In the genomic region with DNA sequence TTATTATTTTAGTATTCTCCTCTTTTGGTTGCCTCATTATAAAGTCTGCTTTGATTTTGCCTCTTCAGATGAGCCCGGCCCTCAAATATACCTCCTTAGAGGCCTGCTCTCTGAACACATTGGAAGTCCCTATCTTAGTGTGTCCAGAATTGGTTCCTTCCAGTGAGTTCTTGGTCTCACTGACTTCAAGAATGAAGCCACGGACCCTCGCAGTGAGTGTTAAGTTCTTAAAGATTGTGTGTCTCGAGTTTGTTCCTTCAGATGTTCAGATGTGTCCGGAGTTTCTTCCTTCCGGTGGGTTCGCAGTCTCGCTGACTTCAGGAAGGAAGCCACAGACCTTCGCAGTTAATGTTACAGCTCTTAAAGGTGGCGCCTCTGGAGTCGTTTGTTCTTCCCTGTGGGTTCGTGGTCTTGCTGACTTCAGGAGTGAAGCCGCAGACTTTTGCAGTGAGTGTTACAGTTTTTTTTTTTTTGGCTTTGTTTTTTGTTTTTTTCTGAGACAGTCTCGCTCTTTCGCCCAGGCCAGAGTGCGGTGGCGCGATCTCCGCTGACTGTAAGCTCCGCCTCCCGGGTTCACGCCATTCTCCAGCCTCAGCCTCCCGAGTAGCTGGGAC, we compare ENCODE assay signal across 1 cellular context.
TF ChIP-seq lines count a peak whose summit lies in the region.

No MANE protein-coding gene starts in this region.

TF ChIP-seq in HEK293T, 16 proteins besides CTCF, POLR2A, EP300 and RAD21:
- TF ChIP-seq ARNT (IDR thresholded peaks at IDR 0.05) (no peak), LEF1 (IDR thresholded peaks at IDR 0.05; ENCODE audit: borderline replicate concordance) (no peak), NFRKB (IDR thresholded peaks at IDR 0.05) (no peak), BHLHE40 (IDR thresholded peaks at IDR 0.05; ENCODE audit: borderline replicate concordance) (no peak), SUZ12 (IDR thresholded peaks at IDR 0.05) (no peak), HDGF (IDR thresholded peaks at IDR 0.05; ENCODE audit: borderline replicate concordance) (no peak), PKNOX1 (IDR thresholded peaks at IDR 0.05) (no peak), FOXA1 (IDR thresholded peaks at IDR 0.05) (no peak), SP1 (IDR thresholded peaks at IDR 0.05) (no peak), TARDBP (IDR thresholded peaks at IDR 0.05) (no peak), ZNF384 (IDR thresholded peaks at IDR 0.05) (no peak), L3MBTL2 (conservative IDR thresholded peaks at IDR 0.05) (no peak), CTBP1 (IDR thresholded peaks at IDR 0.05; ENCODE audit: borderline replicate concordance) (no peak), ELF4 (IDR thresholded peaks at IDR 0.05) (no peak), FOXM1 (IDR thresholded peaks at IDR 0.05; ENCODE audit: borderline replicate concordance) (no peak), FOXK2 (IDR thresholded peaks at IDR 0.05) (no peak)
TF ChIP-seq in HEK293T: peak in this region for 0.
